In the genomic region with DNA sequence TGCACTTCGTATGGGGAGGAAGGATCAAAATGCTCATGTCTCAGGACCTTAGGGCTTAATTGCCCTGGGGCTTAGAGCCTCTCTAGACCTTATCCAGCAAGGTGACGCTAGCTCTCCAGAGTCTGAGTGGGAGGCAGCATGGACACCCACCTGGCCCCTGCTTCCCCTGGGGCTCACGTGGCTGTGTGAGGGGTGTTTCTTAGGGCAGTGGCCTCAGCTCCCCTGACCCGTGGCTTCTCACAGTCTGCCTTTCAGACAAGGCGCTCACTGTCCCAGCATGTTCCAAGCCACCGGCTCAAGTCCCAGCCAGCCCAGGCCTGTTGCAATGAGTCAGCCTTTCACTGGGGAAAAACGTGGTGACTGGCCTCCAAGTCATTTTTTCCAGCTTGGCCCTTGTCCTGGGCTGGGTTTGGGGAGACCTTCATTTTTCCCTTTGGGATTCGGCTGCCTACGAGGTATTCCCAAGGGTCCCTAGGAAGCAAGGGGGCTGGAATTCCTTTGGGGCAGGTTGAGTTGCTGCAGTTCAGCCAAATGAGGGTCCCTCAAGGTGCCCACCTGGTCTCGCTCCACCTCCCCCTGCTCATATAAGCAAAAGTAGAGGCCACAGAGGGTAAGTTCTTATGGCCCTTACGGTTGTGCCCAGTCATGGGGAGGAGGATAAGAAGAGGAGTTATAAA, we compare ENCODE assay signal across 2 cellular contexts.
TF ChIP-seq lines count a peak whose summit lies in the region.

No MANE protein-coding gene starts in this region.

TF ChIP-seq in IMR-90, 13 proteins besides CTCF, POLR2A, EP300 and RAD21:
- TF ChIP-seq MAZ (IDR thresholded peaks at IDR 0.05; ENCODE audit: borderline replicate concordance, low read depth, low read length), result 0 out of 2 replicates have a peak, but pooled peaks have one; percentile 12
- peak; percentile 81 for TF ChIP-seq NFE2L2 (IDR thresholded peaks at IDR 0.05; ENCODE audit: low read depth, low read length)
- TF ChIP-seq, protein P1, sequence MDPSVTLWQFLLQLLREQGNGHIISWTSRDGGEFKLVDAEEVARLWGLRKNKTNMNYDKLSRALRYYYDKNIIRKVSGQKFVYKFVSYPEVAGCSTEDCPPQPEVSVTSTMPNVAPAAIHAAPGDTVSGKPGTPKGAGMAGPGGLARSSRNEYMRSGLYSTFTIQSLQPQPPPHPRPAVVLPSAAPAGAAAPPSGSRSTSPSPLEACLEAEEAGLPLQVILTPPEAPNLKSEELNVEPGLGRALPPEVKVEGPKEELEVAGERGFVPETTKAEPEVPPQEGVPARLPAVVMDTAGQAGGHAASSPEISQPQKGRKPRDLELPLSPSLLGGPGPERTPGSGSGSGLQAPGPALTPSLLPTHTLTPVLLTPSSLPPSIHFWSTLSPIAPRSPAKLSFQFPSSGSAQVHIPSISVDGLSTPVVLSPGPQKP (IDR thresholded peaks at IDR 0.05; ENCODE audit: borderline replicate concordance, low read depth, low read length), result no peak
- no peak for TF ChIP-seq RFX5 (IDR thresholded peaks at IDR 0.05; ENCODE audit: low read depth, low read length)
- TF ChIP-seq MAFK (IDR thresholded peaks at IDR 0.05; ENCODE audit: low read depth, low read length), result no peak
- TF ChIP-seq CHD1 (IDR thresholded peaks at IDR 0.05; ENCODE audit: low read depth, low read length), result 0 out of 2 replicates have a peak, but pooled peaks have one; percentile 27
- peak; percentile 70 for TF ChIP-seq CEBPB (IDR thresholded peaks at IDR 0.05; ENCODE audit: low read depth, low read length)
- TF ChIP-seq, protein P2, sequence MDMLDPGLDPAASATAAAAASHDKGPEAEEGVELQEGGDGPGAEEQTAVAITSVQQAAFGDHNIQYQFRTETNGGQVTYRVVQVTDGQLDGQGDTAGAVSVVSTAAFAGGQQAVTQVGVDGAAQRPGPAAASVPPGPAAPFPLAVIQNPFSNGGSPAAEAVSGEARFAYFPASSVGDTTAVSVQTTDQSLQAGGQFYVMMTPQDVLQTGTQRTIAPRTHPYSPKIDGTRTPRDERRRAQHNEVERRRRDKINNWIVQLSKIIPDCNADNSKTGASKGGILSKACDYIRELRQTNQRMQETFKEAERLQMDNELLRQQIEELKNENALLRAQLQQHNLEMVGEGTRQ (IDR thresholded peaks at IDR 0.05; ENCODE audit: low read depth, low read length), result peak; percentile 79
- peak; percentile 76 for TF ChIP-seq BHLHE40 (IDR thresholded peaks at IDR 0.05; ENCODE audit: low read depth, low read length)
- no peak for TF ChIP-seq RCOR1 (IDR thresholded peaks at IDR 0.05; ENCODE audit: insufficient replicate concordance, low read length)
- TF ChIP-seq SMC3 (IDR thresholded peaks at IDR 0.05; ENCODE audit: low read depth, low read length), result no peak
- no peak for TF ChIP-seq MXI1 (IDR thresholded peaks at IDR 0.05; ENCODE audit: borderline replicate concordance, low read depth, low read length)
- peak; percentile 98 for TF ChIP-seq FOS (IDR thresholded peaks at IDR 0.05; ENCODE audit: low read depth, low read length)

TF ChIP-seq in H1, 55 proteins besides CTCF, POLR2A, EP300 and RAD21:
- TF ChIP-seq EGR1 (IDR thresholded peaks at IDR 0.05; ENCODE audit: borderline replicate concordance, low read depth, low read length) (no peak), RXRA (IDR thresholded peaks at IDR 0.05; ENCODE audit: insufficient read depth, low read depth, low read length) (no peak), HDAC6 (IDR thresholded peaks at IDR 0.05; ENCODE audit: low read depth, low read length) (no peak), RFX5 (IDR thresholded peaks at IDR 0.05; ENCODE audit: borderline replicate concordance, low read depth, low read length) (no peak), ASH2L (IDR thresholded peaks at IDR 0.05; ENCODE audit: low read length) (no peak), BCL11A (IDR thresholded peaks at IDR 0.05; ENCODE audit: low read depth in 2 of 2, low read length in 2 of 2) (no peak), KDM5A (IDR thresholded peaks at IDR 0.05; ENCODE audit: low read length) (no peak), SIRT6 (IDR thresholded peaks at IDR 0.05; ENCODE audit: low read length) (no peak), TEAD4 (IDR thresholded peaks at IDR 0.05; ENCODE audit: low read depth, low read length) (no peak), KDM1A (IDR thresholded peaks at IDR 0.05; ENCODE audit: borderline replicate concordance, low read length) (no peak), EZH2 (IDR thresholded peaks at IDR 0.05; ENCODE audit: low read depth, low read length, severe bottlenecking) (no peak), TBP (IDR thresholded peaks at IDR 0.05; ENCODE audit: low read depth, low read length) (no peak), CEBPB (IDR thresholded peaks at IDR 0.05; ENCODE audit: low read depth, low read length) (no peak)
- TF ChIP-seq, protein P3, sequence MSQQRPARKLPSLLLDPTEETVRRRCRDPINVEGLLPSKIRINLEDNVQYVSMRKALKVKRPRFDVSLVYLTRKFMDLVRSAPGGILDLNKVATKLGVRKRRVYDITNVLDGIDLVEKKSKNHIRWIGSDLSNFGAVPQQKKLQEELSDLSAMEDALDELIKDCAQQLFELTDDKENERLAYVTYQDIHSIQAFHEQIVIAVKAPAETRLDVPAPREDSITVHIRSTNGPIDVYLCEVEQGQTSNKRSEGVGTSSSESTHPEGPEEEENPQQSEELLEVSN (IDR thresholded peaks at IDR 0.05), result no peak
- TF ChIP-seq, protein P2 (IDR thresholded peaks at IDR 0.05; ENCODE audit: low read length), result no peak
- TF ChIP-seq, protein P4, sequence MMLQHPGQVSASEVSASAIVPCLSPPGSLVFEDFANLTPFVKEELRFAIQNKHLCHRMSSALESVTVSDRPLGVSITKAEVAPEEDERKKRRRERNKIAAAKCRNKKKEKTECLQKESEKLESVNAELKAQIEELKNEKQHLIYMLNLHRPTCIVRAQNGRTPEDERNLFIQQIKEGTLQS (IDR thresholded peaks at IDR 0.05; ENCODE audit: insufficient read depth, low read depth, low read length), result no peak
